Comparison of ENCODE assay signal across 1 cellular context in genomic region chr20:45011108-45011526, GRCh38.
TF ChIP-seq lines count a peak whose summit lies in the region.

No MANE protein-coding gene starts in this region.

TF ChIP-seq in HepG2, 621 proteins besides CTCF, POLR2A, EP300 and RAD21 (continued from another document and continues in another):
- no peak for TF ChIP-seq SKI (IDR thresholded peaks at IDR 0.05; ENCODE audit: partially characterized antibody)
- TF ChIP-seq ZBTB37 (CRISPR knock-in tag; IDR thresholded peaks at IDR 0.05): no peak
- 0 out of 2 replicates have a peak, but pooled peaks have one; percentile 19 for TF ChIP-seq SAP130 (CRISPR knock-in tag; IDR thresholded peaks at IDR 0.05; ENCODE audit: low read depth)
- no peak for TF ChIP-seq ZNF724P (CRISPR knock-in tag; IDR thresholded peaks at IDR 0.05; ENCODE audit: borderline replicate concordance)
- TF ChIP-seq ZNF44 (CRISPR knock-in tag; IDR thresholded peaks at IDR 0.05): no peak
- TF ChIP-seq E2F2 (CRISPR knock-in tag; IDR thresholded peaks at IDR 0.05; ENCODE audit: borderline replicate concordance): no peak
- no peak for TF ChIP-seq ATF7 (IDR thresholded peaks at IDR 0.05)
- no peak for TF ChIP-seq ATF7 (CRISPR knock-in tag; IDR thresholded peaks at IDR 0.05)
- TF ChIP-seq ZNF574 (CRISPR knock-in tag; IDR thresholded peaks at IDR 0.05): no peak
- no peak for TF ChIP-seq MAF1 (CRISPR knock-in tag; IDR thresholded peaks at IDR 0.05; ENCODE audit: borderline replicate concordance)
- TF ChIP-seq SMAD3 (CRISPR knock-in tag; IDR thresholded peaks at IDR 0.05): peak; percentile 27; the same call in 1 of the 2 replicates
- TF ChIP-seq SMC3 (IDR thresholded peaks at IDR 0.05; ENCODE audit: low read length): peak; percentile 74
- no peak for TF ChIP-seq BATF2 (CRISPR knock-in tag; IDR thresholded peaks at IDR 0.05)
- no peak for TF ChIP-seq ZNF251 (CRISPR knock-in tag; IDR thresholded peaks at IDR 0.05)
- no peak for TF ChIP-seq HDAC2 (CRISPR knock-in tag; IDR thresholded peaks at IDR 0.05)
- TF ChIP-seq ZNF124 (CRISPR knock-in tag; IDR thresholded peaks at IDR 0.05): 0 out of 2 replicates have a peak, but pooled peaks have one; percentile 26
- no peak for TF ChIP-seq ZNF276 (CRISPR knock-in tag; IDR thresholded peaks at IDR 0.05; ENCODE audit: low read depth)
- no peak for TF ChIP-seq AGO1 (IDR thresholded peaks at IDR 0.05; ENCODE audit: low read depth, low read length, poor library complexity, severe bottlenecking)
- no peak for TF ChIP-seq MAX (IDR thresholded peaks at IDR 0.05)
- no peak for TF ChIP-seq PLRG1 (conservative IDR thresholded peaks at IDR 0.05)
- 0 out of 2 replicates have a peak, but pooled peaks have one; percentile 65 for TF ChIP-seq ARID3A (IDR thresholded peaks at IDR 0.05; ENCODE audit: low read depth, low read length)
- no peak for TF ChIP-seq ZNF160 (CRISPR knock-in tag; IDR thresholded peaks at IDR 0.05)
- TF ChIP-seq STAG1 (CRISPR knock-in tag; IDR thresholded peaks at IDR 0.05): peak; percentile 74
- TF ChIP-seq KMT2B (CRISPR knock-in tag; IDR thresholded peaks at IDR 0.05): no peak
- TF ChIP-seq ZNF496 (CRISPR knock-in tag; IDR thresholded peaks at IDR 0.05; ENCODE audit: insufficient replicate concordance): no peak
- TF ChIP-seq HMGXB3 (CRISPR knock-in tag; IDR thresholded peaks at IDR 0.05; ENCODE audit: borderline replicate concordance): 0 out of 2 replicates have a peak, but pooled peaks have one; percentile 48
- TF ChIP-seq BORCS8-MEF2B (CRISPR knock-in tag; IDR thresholded peaks at IDR 0.05): no peak
- no peak for TF ChIP-seq MAZ (IDR thresholded peaks at IDR 0.05; ENCODE audit: borderline replicate concordance, low read depth, low read length)
- TF ChIP-seq MAZ (CRISPR knock-in tag; IDR thresholded peaks at IDR 0.05; ENCODE audit: low read depth): no peak
- no peak for TF ChIP-seq DMTF1 (CRISPR knock-in tag; IDR thresholded peaks at IDR 0.05)
- no peak for TF ChIP-seq ARID5B (CRISPR knock-in tag; IDR thresholded peaks at IDR 0.05)
- TF ChIP-seq ZBTB44 (CRISPR knock-in tag; IDR thresholded peaks at IDR 0.05): no peak
- no peak for TF ChIP-seq ZNF773 (CRISPR knock-in tag; IDR thresholded peaks at IDR 0.05; ENCODE audit: borderline replicate concordance)
